ENCODE assay signal across 1 cellular context in genomic region chr20:46293084-46293483, GRCh38.
TF ChIP-seq lines count a peak whose summit lies in the region.

No MANE protein-coding gene starts in this region.

TF ChIP-seq in K562, 482 proteins besides CTCF, POLR2A, EP300 and RAD21 (continued from another document):
- peak; percentile 92 for TF ChIP-seq REST (CRISPR knock-in tag; IDR thresholded peaks at IDR 0.05; ENCODE audit: low read depth)
- TF ChIP-seq ZNF583 (CRISPR knock-in tag; IDR thresholded peaks at IDR 0.05): no peak
- no peak for TF ChIP-seq ZNF408 (CRISPR knock-in tag; IDR thresholded peaks at IDR 0.05; ENCODE audit: low read depth)
- TF ChIP-seq ILF3 (IDR thresholded peaks at IDR 0.05; ENCODE audit: borderline replicate concordance): no peak
- no peak for TF ChIP-seq HDGF (IDR thresholded peaks at IDR 0.05)
- no peak for TF ChIP-seq ZSCAN32 (CRISPR knock-in tag; IDR thresholded peaks at IDR 0.05)
- TF ChIP-seq BACH1 (tag; IDR thresholded peaks at IDR 0.05): no peak
- TF ChIP-seq ZNF766 (CRISPR knock-in tag; conservative IDR thresholded peaks at IDR 0.05): 0 out of 2 replicates have a peak, but pooled peaks have one; percentile 35
TF ChIP-seq in K562: peak in this region for 10.
